In genomic region chr19:30034321-30034720, GRCh38 we compare ENCODE assay signal across 10 cellular contexts.
"Had no signal": no experiment of that assay in that cellular context is flagged by ENCODE, and none has a peak within 500 bp of the region (broad histone marks: within the 10 kb centered on the region; RNA-seq: fewer than 3 reads in every experiment).

No MANE protein-coding gene starts in this region.

- FAIRE-seq: HepG2, HTR-8/SVneo, K562 had no signal

- H3K4me3 ChIP-seq: K562 had no signal

- DNase-seq: IMR-90, Karpas-422, Kasumi-1, KBM-7, KG1 had no signal

- H3K27ac ChIP-seq: HL-60, KMS-11 had no signal

- ATAC-seq: HepG2, K562 had no signal

- H3K4me2 ChIP-seq: KMS-11 had no signal
